ENCODE assay signal across 20 cellular contexts in genomic region chr7:150923802-150924201, GRCh38.
"Had no signal": no experiment of that assay in that cellular context is flagged by ENCODE, and none has a peak within 500 bp of the region (broad histone marks: within the 10 kb centered on the region; RNA-seq: fewer than 3 reads in every experiment).

No MANE protein-coding gene starts in this region.

- ATAC-seq: HepG2, Panc1, PC-3 had no signal

- H3K4me2 ChIP-seq: KMS-11, SK-N-SH had no signal

- H3K27ac ChIP-seq: KMS-11, RWPE1 had no signal

- DNase-seq: IMR-90; Kasumi-1; NCI-H1048; NCI-H1105; NCI-H1436 treated with DMSO at 0.1 percent for 48 hours; NCI-H1694; NCI-H187 treated with DMSO at 0.1 percent for 48 hours; NCI-H2029 treated with DMSO at 0.1 percent for 48 hours; NCI-H2107; NCI-H510A treated with DMSO at 0.1 percent for 48 hours; NCI-H526; NCI-H82; NK-92 treated with Interleukin-12 subunit alpha and Interleukin-12 subunit beta, amount 100 ng/mL, for 24 hours; SHP77; SK-N-SH had no signal

- H3K9me3 ChIP-seq: SK-N-SH had no signal

- H3K9ac ChIP-seq: KMS-11, SK-N-SH had no signal
